16 cellular contexts compared by ENCODE assay signal in genomic region chr6:160201056-160201455, GRCh38. TPM values are rescaled to one million over a fixed set of nuclear protein-coding genes. Genes with fewer than 3 reads are reported as not detected.
DNase-seq lines count a peak whose midpoint lies in the region; ATAC-seq and TF ChIP-seq lines count a peak whose summit lies in the region.
"Had no signal": no experiment of that assay in that cellular context is flagged by ENCODE, and none has a peak within 500 bp of the region (broad histone marks: within the 10 kb centered on the region; RNA-seq: fewer than 3 reads in every experiment).

No MANE protein-coding gene starts in this region.

- H3K27me3 Mint-ChIP-seq in chondrocyte (ENCODE audit: low read depth) (no peaks in the 10 kb centered on the region), nephron (ENCODE audit: low read depth) (no peaks in the 10 kb centered on the region), neural progenitor cell (ENCODE audit: insufficient read depth, low read depth) (peaks cover 2% of the 10 kb centered on the region)

- H3K9me3 ChIP-seq in right cardiac atrium (ENCODE audit: control insufficient read depth, low read length) (no peaks in the 10 kb centered on the region), neural progenitor cell (ENCODE audit: low read depth) (no peaks in the 10 kb centered on the region)
- H3K9me3 ChIP-seq: HAP-1 had no signal

- no peaks in the 10 kb centered on the region for H3K79me2 ChIP-seq in neural progenitor cell (ENCODE audit: low read depth)

- H2AFZ ChIP-seq in neural progenitor cell (replicated peaks), result no peak overlapping the region

- intact Hi-C loops in Right ventricle myocardium superior (cut with DNase I) (no loop called here), right cardiac atrium (cut with DNase I) (no loop called here)

- no peaks in the 10 kb centered on the region for H3K36me3 ChIP-seq in neural progenitor cell
- H3K36me3 ChIP-seq: HAP-1 had no signal

- H3K27ac Mint-ChIP-seq in chondrocyte (ENCODE audit: unreplicated experiment), result peak overlapping the region; percentile 1
- H3K27ac Mint-ChIP-seq in nephron, result peak overlapping the region in 2 of 3 experiments; percentile 5 to 98
- no peak overlapping the region for H3K27ac Mint-ChIP-seq in neural progenitor cell
- H3K27ac Mint-ChIP-seq: CD14-positive monocyte, HFFc6 had no signal

- no peak overlapping the region for H3K4me3 Mint-ChIP-seq in chondrocyte (ENCODE audit: unreplicated experiment)
- no peak overlapping the region for H3K4me3 Mint-ChIP-seq in nephron
- H3K4me3 Mint-ChIP-seq in neural progenitor cell, result no peak overlapping the region
- H3K4me3 Mint-ChIP-seq: CD14-positive monocyte; CD8-positive, alpha-beta memory T cell; HFFc6 had no signal

- ATAC-seq in Right ventricle myocardium superior (ENCODE audit: poor library complexity), result peak; percentile 49
- no peak for ATAC-seq in right cardiac atrium
- ATAC-seq: HepG2 had no signal

- H3K4me1 Mint-ChIP-seq in chondrocyte (ENCODE audit: low read depth), result peaks cover 45% of the 10 kb centered on the region
- H3K4me1 Mint-ChIP-seq in nephron, result peaks cover 33% of the 10 kb centered on the region
- peaks cover 3% of the 10 kb centered on the region for H3K4me1 Mint-ChIP-seq in neural progenitor cell
- H3K4me1 Mint-ChIP-seq: CD14-positive monocyte; CD8-positive, alpha-beta memory T cell had no signal

- no peak overlapping the region for H3K4me2 ChIP-seq in neural progenitor cell

- H3K36me3 Mint-ChIP-seq in chondrocyte (ENCODE audit: low read depth) (no peaks in the 10 kb centered on the region), nephron (ENCODE audit: low read depth) (no peaks in the 10 kb centered on the region), neural progenitor cell (no peaks in the 10 kb centered on the region)
- H3K36me3 Mint-ChIP-seq: CD14-positive monocyte; CD8-positive, alpha-beta memory T cell had no signal

- H4K20me1 ChIP-seq in neural progenitor cell (ENCODE audit: low read depth), result no peaks in the 10 kb centered on the region

- no peaks in the 10 kb centered on the region for H3F3A ChIP-seq in neural progenitor cell (ENCODE audit: low read depth)

- no peak overlapping the region for H3K27ac ChIP-seq in right cardiac atrium (ENCODE audit: low read length)
- H3K27ac ChIP-seq in neural progenitor cell, result no peak overlapping the region
- H3K27ac ChIP-seq: 22Rv1 had no signal

- H3K9me3 Mint-ChIP-seq in chondrocyte (ENCODE audit: low read depth), result peaks cover 4% of the 10 kb centered on the region
- H3K9me3 Mint-ChIP-seq in nephron, result peaks cover 3% of the 10 kb centered on the region
- peaks cover 1% of the 10 kb centered on the region for H3K9me3 Mint-ChIP-seq in neural progenitor cell

- H3K9ac ChIP-seq in neural progenitor cell, result no peak overlapping the region

- H3K4me3 ChIP-seq in right cardiac atrium (ENCODE audit: low read length) (no peak overlapping the region), neural progenitor cell (no peak overlapping the region)
- H3K4me3 ChIP-seq: HAP-1 had no signal

- no peak for DNase-seq in Right ventricle myocardium superior
- DNase-seq in right cardiac atrium, result no peak
- DNase-seq in chondrocyte (ENCODE audit: low spot score), result no peak
- DNase-seq in NCI-H345 (lab: John Stamatoyannopoulos, UW), result no peak
- no peak for DNase-seq in neural progenitor cell (ENCODE audit: low spot score)
- DNase-seq in GF-D8 (lab: John Stamatoyannopoulos, UW), result no peak
- DNase-seq: CD8-positive, alpha-beta memory T cell; DMS53; HFFc6 had no signal

- 66% methylated on average over 3 of the region's 3 CpGs for WGBS in right cardiac atrium

- TF ChIP-seq CTCF in chondrocyte (IDR thresholded peaks at IDR 0.05) (no peak), nephron (IDR thresholded peaks at IDR 0.05; ENCODE audit: unreplicated experiment in 3 of 3) (no peak), neural progenitor cell (IDR thresholded peaks at IDR 0.05) (no peak)

- no peaks in the 10 kb centered on the region for H3K27me3 ChIP-seq in right cardiac atrium (ENCODE audit: control insufficient read depth, insufficient read depth)
- H3K27me3 ChIP-seq in neural progenitor cell, result no peaks in the 10 kb centered on the region

- H3K4me1 ChIP-seq in right cardiac atrium (ENCODE audit: control insufficient read depth, insufficient read depth, low read length), result no peaks in the 10 kb centered on the region
- H3K4me1 ChIP-seq in neural progenitor cell, result no peaks in the 10 kb centered on the region
- H3K4me1 ChIP-seq: HAP-1 had no signal

RNA-seq across cellular contexts. Expression of gene SLC22A2, which starts 57.6 kb away (rescaled TPM):
- total RNA-seq in Right ventricle myocardium superior (not detected), right cardiac atrium (not detected), chondrocyte (not detected in 3 replicates), neural progenitor cell (ENCODE audit: low replicate concordance) (not detected in 2 replicates)
- polyA plus RNA-seq in right cardiac atrium, result 0.05 TPM
- total RNA-seq: A673; CD8-positive, alpha-beta memory T cell; HepG2; HFFc6 had no signal
- polyA plus RNA-seq: BJ; CD14-positive monocyte; CD8-positive, alpha-beta memory T cell; HepG2 had no signal
